In genomic region chrX:40248822-40249221, GRCh38 we compare ENCODE assay signal across 27 cellular contexts.
"Had no signal": no experiment of that assay in that cellular context is flagged by ENCODE, and none has a peak within 500 bp of the region (broad histone marks: within the 10 kb centered on the region; RNA-seq: fewer than 3 reads in every experiment).

No MANE protein-coding gene starts in this region.

- H3K36me3 ChIP-seq: adrenal gland, colonic mucosa, heart left ventricle, left lung, lower lobe of right lung, stomach, tibial artery, upper lobe of right lung had no signal

- DNase-seq: activated CD4-positive, alpha-beta T cell treated with anti-CD3 and anti-CD28 coated beads for 48 hours; activated CD4-positive, alpha-beta T cell treated with anti-CD3 and anti-CD28 coated beads, Interleukin-2, amount 50 U/mL, for 48 hours; activated CD8-positive, alpha-beta memory T cell treated with anti-CD3 and anti-CD28 coated beads for 24 hours; activated effector memory CD4-positive, alpha-beta T cell treated with Interleukin-2 at 50 U/mL for 16 hours; activated naive CD4-positive, alpha-beta T cell treated with Interleukin-2 at 50 U/mL for 16 hours; activated naive CD8-positive, alpha-beta T cell treated with anti-CD3 and anti-CD28 coated beads for 36 hours; aorta; body of pancreas; colonic mucosa; effector memory CD8-positive, alpha-beta T cell; foreskin fibroblast; heart left ventricle; left lung; lower lobe of right lung; mesenchymal stem cell; natural killer cell; stimulated activated CD4-positive, alpha-beta T cell treated with anti-CD3 and anti-CD28 coated beads, Interleukin-1b, Interleukin-23, amount 100 ng/mL, for 48 hours; stimulated activated CD4-positive, alpha-beta T cell treated with anti-CD3 and anti-CD28 coated beads, Interleukin-4, amount 100 ng/mL, for 4 hours; stimulated activated CD8-positive, alpha-beta memory T cell treated with anti-CD3 and anti-CD28 coated beads, Interleukin-4, amount 100 ng/mL, for 48 hours; stomach; T-helper 2 cell; tibial artery; upper lobe of right lung had no signal

- H3K4me3 Mint-ChIP-seq: activated naive CD8-positive, alpha-beta T cell treated with anti-CD3 and anti-CD28 coated beads for 36 hours; effector memory CD8-positive, alpha-beta T cell; natural killer cell; stimulated activated memory B cell treated with anti-CD40 and anti-IgM and Interleukin-4, amounts not matched to agents 10 μg/mL and 1 μg/mL and 100 μg/mL, for 72 hours had no signal

- H3K4me1 Mint-ChIP-seq: stimulated activated memory B cell treated with anti-CD40 and anti-IgM and Interleukin-4, amounts not matched to agents 10 μg/mL and 1 μg/mL and 100 μg/mL, for 72 hours had no signal

- H3K27me3 ChIP-seq: adrenal gland, body of pancreas, colonic mucosa, left lung, tibial artery, upper lobe of right lung had no signal

- H3K4me1 ChIP-seq: adrenal gland, body of pancreas, colonic mucosa, left lung, lower lobe of right lung, upper lobe of right lung had no signal

- H3K9me3 Mint-ChIP-seq: activated naive CD8-positive, alpha-beta T cell treated with anti-CD3 and anti-CD28 coated beads for 36 hours; effector memory CD8-positive, alpha-beta T cell; natural killer cell; stimulated activated memory B cell treated with anti-CD40 and anti-IgM and Interleukin-4, amounts not matched to agents 10 μg/mL and 1 μg/mL and 100 μg/mL, for 72 hours had no signal

- H3K27ac ChIP-seq: adrenal gland, body of pancreas, colonic mucosa, heart left ventricle, left lung, lower lobe of right lung, stomach, tibial artery, upper lobe of right lung, VCaP had no signal

- H3K27ac Mint-ChIP-seq: activated naive CD8-positive, alpha-beta T cell treated with anti-CD3 and anti-CD28 coated beads for 36 hours; effector memory CD8-positive, alpha-beta T cell; natural killer cell; stimulated activated memory B cell treated with anti-CD40 and anti-IgM and Interleukin-4, amounts not matched to agents 10 μg/mL and 1 μg/mL and 100 μg/mL, for 72 hours had no signal

- H3K4me2 ChIP-seq: smooth muscle cell had no signal

- ATAC-seq: body of pancreas; effector memory CD8-positive, alpha-beta T cell; left lung; natural killer cell; stimulated activated memory B cell treated with anti-CD40 and anti-IgM and Interleukin-4, amounts not matched to agents 10 μg/mL and 1 μg/mL and 100 μg/mL, for 72 hours; upper lobe of right lung had no signal

- H3K27me3 Mint-ChIP-seq: activated naive CD8-positive, alpha-beta T cell treated with anti-CD3 and anti-CD28 coated beads for 36 hours; effector memory CD8-positive, alpha-beta T cell; stimulated activated memory B cell treated with anti-CD40 and anti-IgM and Interleukin-4, amounts not matched to agents 10 μg/mL and 1 μg/mL and 100 μg/mL, for 72 hours had no signal

- H3K36me3 Mint-ChIP-seq: activated naive CD8-positive, alpha-beta T cell treated with anti-CD3 and anti-CD28 coated beads for 36 hours; natural killer cell; stimulated activated memory B cell treated with anti-CD40 and anti-IgM and Interleukin-4, amounts not matched to agents 10 μg/mL and 1 μg/mL and 100 μg/mL, for 72 hours had no signal

- H3K9me3 ChIP-seq: adrenal gland, body of pancreas, colonic mucosa, heart left ventricle, left lung, lower lobe of right lung, stomach, tibial artery, upper lobe of right lung had no signal

- H3K4me3 ChIP-seq: adrenal gland, body of pancreas, colonic mucosa, heart left ventricle, left lung, lower lobe of right lung, smooth muscle cell, stomach, tibial artery, upper lobe of right lung had no signal
